Comparison of ENCODE assay signal across 21 cellular contexts in the genomic region with DNA sequence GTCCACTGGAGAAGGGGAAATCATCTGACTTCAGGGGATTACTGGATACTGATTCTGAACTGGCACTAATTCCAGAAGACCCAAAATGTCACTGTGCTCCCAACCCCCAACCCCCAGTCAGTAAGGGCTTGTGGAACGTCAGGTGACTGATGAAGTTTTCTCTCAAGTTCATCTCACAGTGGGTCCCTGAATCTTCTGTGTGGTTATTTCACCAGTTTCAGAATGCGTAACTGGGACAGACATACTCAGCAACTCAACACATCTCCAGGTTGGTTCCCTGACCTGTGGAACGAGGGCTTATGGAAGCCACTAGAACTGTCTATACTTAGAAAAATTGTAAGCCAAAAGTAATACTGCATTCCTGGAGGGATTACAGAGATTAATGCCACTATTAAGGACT.
"Had no signal": no experiment of that assay in that cellular context is flagged by ENCODE, and none has a peak within 500 bp of the region (broad histone marks: within the 10 kb centered on the region; RNA-seq: fewer than 3 reads in every experiment).

No MANE protein-coding gene starts in this region.

- H3K27me3 Mint-ChIP-seq: activated naive CD4-positive, alpha-beta T cell treated with anti-CD3 and anti-CD28 coated beads, Interleukin-2, amount 10 ng/mL, durations not matched to agents 7 days and 5 days; natural killer cell treated with Interleukin-12 subunit alpha and Interleukin-12 subunit beta and Interleukin-15 and Interleukin-18, amount 100 ng/mL, for 72 hours; progenitor cell of endocrine pancreas had no signal

- H3K36me3 ChIP-seq: uterus had no signal

- H3K27ac Mint-ChIP-seq: activated naive CD4-positive, alpha-beta T cell treated with anti-CD3 and anti-CD28 coated beads, Interleukin-2, amount 10 ng/mL, durations not matched to agents 7 days and 5 days; activated T-cell treated with anti-CD3 and anti-CD28 coated beads, Interleukin-2, amount 50 U/mL, for 72 hours; natural killer cell treated with Interleukin-12 subunit alpha and Interleukin-12 subunit beta and Interleukin-15 and Interleukin-18, amount 100 ng/mL, for 72 hours; progenitor cell of endocrine pancreas; WTC11 had no signal

- H3K9me3 Mint-ChIP-seq: activated naive CD4-positive, alpha-beta T cell treated with anti-CD3 and anti-CD28 coated beads, Interleukin-2, amount 10 ng/mL, durations not matched to agents 7 days and 5 days; activated T-cell treated with anti-CD3 and anti-CD28 coated beads, Interleukin-2, amount 50 U/mL, for 72 hours; natural killer cell treated with Interleukin-12 subunit alpha and Interleukin-12 subunit beta and Interleukin-15 and Interleukin-18, amount 100 ng/mL, for 72 hours had no signal

- H3K4me1 Mint-ChIP-seq: activated naive CD4-positive, alpha-beta T cell treated with anti-CD3 and anti-CD28 coated beads, Interleukin-2, amount 10 ng/mL, durations not matched to agents 7 days and 5 days; WTC11 had no signal

- DNase-seq: activated CD4-positive, alpha-beta T cell treated with anti-CD3 and anti-CD28 coated beads, Interleukin-2, amount 50 U/mL, for 48 hours; activated CD8-positive, alpha-beta memory T cell treated with anti-CD3 and anti-CD28 coated beads, Interleukin-2, amount 50 U/mL, for 48 hours; activated effector memory CD4-positive, alpha-beta T cell treated with anti-CD3 and anti-CD28 coated beads, Interleukin-2, amount 50 U/mL, for 16 hours; activated naive CD4-positive, alpha-beta T cell treated with anti-CD3 and anti-CD28 coated beads, Interleukin-2, amount 10 ng/mL, durations not matched to agents 7 days and 5 days; activated T-cell treated with anti-CD3 and anti-CD28 coated beads, Interleukin-2, amount 50 U/mL, for 72 hours; amygdala; cerebellar nuclear complex; cortex of kidney; heart right ventricle; islet precursor cell; left cardiac atrium; retina; stimulated activated CD4-positive, alpha-beta T cell treated with anti-CD3 and anti-CD28 coated beads, Interleukin-4, amount 100 ng/mL, for 4 hours; stomach; T-helper 9 cell; transverse colon; uterus had no signal

- H3K9me3 ChIP-seq: heart right ventricle, stomach, suprapubic skin, transverse colon, uterus had no signal

- H3K4me3 Mint-ChIP-seq: activated naive CD4-positive, alpha-beta T cell treated with anti-CD3 and anti-CD28 coated beads, Interleukin-2, amount 10 ng/mL, durations not matched to agents 7 days and 5 days; activated T-cell treated with anti-CD3 and anti-CD28 coated beads, Interleukin-2, amount 50 U/mL, for 72 hours; natural killer cell treated with Interleukin-12 subunit alpha and Interleukin-12 subunit beta and Interleukin-15 and Interleukin-18, amount 100 ng/mL, for 72 hours; WTC11 had no signal

- H3K4me1 ChIP-seq: heart right ventricle, stomach, suprapubic skin, transverse colon, uterus had no signal

- ATAC-seq: activated T-cell treated with anti-CD3 and anti-CD28 coated beads, Interleukin-2, amount 50 U/mL, for 72 hours; heart right ventricle; left cardiac atrium; natural killer cell treated with Interleukin-12 subunit alpha and Interleukin-12 subunit beta and Interleukin-15 and Interleukin-18, amount 100 ng/mL, for 72 hours; WTC11 had no signal

- H3K27ac ChIP-seq: heart right ventricle, stomach, suprapubic skin, transverse colon, uterus had no signal

- H3K4me3 ChIP-seq: heart right ventricle, stomach, suprapubic skin, transverse colon, uterus had no signal

- H3K27me3 ChIP-seq: heart right ventricle, stomach, suprapubic skin, transverse colon, uterus had no signal
